In genomic region chr17:2899911-2900310, GRCh38 we compare ENCODE assay signal across 19 cellular contexts.
DNase-seq lines count a peak whose midpoint lies in the region; ATAC-seq and TF ChIP-seq lines count a peak whose summit lies in the region.
"Had no signal": no experiment of that assay in that cellular context is flagged by ENCODE, and none has a peak within 500 bp of the region (broad histone marks: within the 10 kb centered on the region; RNA-seq: fewer than 3 reads in every experiment).

No MANE protein-coding gene starts in this region.

- no peaks in the 10 kb centered on the region for H3K79me2 ChIP-seq in osteoblast (ENCODE audit: insufficient read depth, low read length)

- H3K4me2 ChIP-seq in osteoblast (ENCODE audit: insufficient read depth, low read length): no peak overlapping the region
- H3K4me2 ChIP-seq: neural progenitor cell had no signal

- 7 to 17% methylated on average over 8 of the region's 8 CpGs for WGBS in body of pancreas, 2 donors
- 73% methylated on average over 8 of the region's 8 CpGs for WGBS in suprapubic skin

- TF ChIP-seq EP300 in suprapubic skin (IDR thresholded peaks at IDR 0.05): no peak

- peak overlapping the region; percentile 71 to 98 (median 94) for H3K27ac ChIP-seq in body of pancreas
- H3K27ac ChIP-seq in osteoblast (ENCODE audit: low read depth, low read length): no peak overlapping the region
- H3K27ac ChIP-seq in suprapubic skin: no peak overlapping the region
- H3K27ac ChIP-seq: neural progenitor cell had no signal

- no peak overlapping the region for H2AFZ ChIP-seq in osteoblast (ENCODE audit: low read length)
- H2AFZ ChIP-seq: neural progenitor cell had no signal

- H4K20me1 ChIP-seq in osteoblast (ENCODE audit: insufficient read depth, low read length): peaks cover 4% of the 10 kb centered on the region

- TF ChIP-seq POLR2A in body of pancreas (IDR thresholded peaks at IDR 0.05): peak in 2 of 3 donors; percentile 30 to 60
- TF ChIP-seq POLR2A in suprapubic skin (IDR thresholded peaks at IDR 0.05): no peak

- H3K9me3 ChIP-seq in body of pancreas (no peaks in the 10 kb centered on the region), osteoblast (ENCODE audit: low read depth, low read length) (no peaks in the 10 kb centered on the region), suprapubic skin (no peaks in the 10 kb centered on the region)

- DNase-seq in DMS53 (lab: John Stamatoyannopoulos, UW): peak; percentile 96
- DNase-seq in LoVo (ENCODE audit: low spot score): peak; percentile 34
- peak; percentile 74 to 91 (median 84) for DNase-seq in body of pancreas
- peak; percentile 48 for DNase-seq in osteoblast (ENCODE audit: insufficient read length, low spot score, missing footprints)
- DNase-seq in stimulated activated CD4-positive, alpha-beta T cell treated with anti-CD3 and anti-CD28 coated beads, Interleukin-2, amount 100 ng/mL, for 24 hours: no peak
- no peak for DNase-seq in suprapubic skin (ENCODE audit: low spot score in 2 of 2)
- DNase-seq in activated T-cell treated with anti-CD3 and anti-CD28 coated beads, Interleukin-2, amount 50 U/mL, for 1 hour: no peak
- DNase-seq: activated CD4-positive, alpha-beta T cell treated with anti-CD3 and anti-CD28 coated beads for 48 hours; activated gamma-delta T cell; CD4-positive, alpha-beta memory T cell; foreskin fibroblast; hippocampal formation; islet precursor cell; NCI-H1694 treated with DMSO at 0.1 percent for 48 hours; NCI-H524; Right ventricle myocardium superior; SW 1271 had no signal

- TF ChIP-seq CTCF in body of pancreas (IDR thresholded peaks at IDR 0.05): no peak
- TF ChIP-seq CTCF in osteoblast (IDR thresholded peaks at IDR 0.05; ENCODE audit: extremely low read depth, low read depth, low read length): no peak
- TF ChIP-seq CTCF in suprapubic skin (IDR thresholded peaks at IDR 0.05): no peak

- peak; percentile 52 for ATAC-seq in body of pancreas
- no peak for ATAC-seq in GM18517 (IDR thresholded peaks at IDR 0.05; ENCODE audit: unreplicated experiment)

- H3K36me3 ChIP-seq in body of pancreas (replicated peaks in 1 of 2; ENCODE audit: insufficient read depth in 1 of 2, low read depth in 2 of 2) (no peaks in the 10 kb centered on the region), osteoblast (ENCODE audit: insufficient read depth, low read length) (no peaks in the 10 kb centered on the region), suprapubic skin (no peaks in the 10 kb centered on the region)
- H3K36me3 ChIP-seq: neural progenitor cell had no signal

- no peak overlapping the region for H3K4me3 ChIP-seq in body of pancreas
- H3K4me3 ChIP-seq in osteoblast (ENCODE audit: insufficient read depth, low read length): no peak overlapping the region
- no peak overlapping the region for H3K4me3 ChIP-seq in suprapubic skin
- H3K4me3 ChIP-seq: neural progenitor cell had no signal

- H3K27me3 ChIP-seq in body of pancreas (no peaks in the 10 kb centered on the region), osteoblast (ENCODE audit: insufficient read depth, low read length) (no peaks in the 10 kb centered on the region), suprapubic skin (no peaks in the 10 kb centered on the region)
- H3K27me3 ChIP-seq: neural progenitor cell had no signal

- peaks cover 100% of the 10 kb centered on the region for H3K4me1 ChIP-seq in body of pancreas
- no peaks in the 10 kb centered on the region for H3K4me1 ChIP-seq in osteoblast (ENCODE audit: insufficient read depth, low read length)
- peaks cover 5% of the 10 kb centered on the region for H3K4me1 ChIP-seq in suprapubic skin

- intact Hi-C loops in body of pancreas (cut with DNase I): no loop called here

Comparison
In these comparisons a context has a peak if more than half of its experiments do, and no peak if none do; other contexts are left out.
1. DNase-seq: peak in DMS53 (single experiment), LoVo (single experiment), body of pancreas (4 of 4) and osteoblast (single experiment); none in stimulated activated CD4-positive, alpha-beta T cell treated with anti-CD3 and anti-CD28 coated beads, Interleukin-2, amount 100 ng/mL, for 24 hours (0 of 2), suprapubic skin (0 of 2) and activated T-cell treated with anti-CD3 and anti-CD28 coated beads, Interleukin-2, amount 50 U/mL, for 1 hour (single experiment).
2. H3K27ac ChIP-seq: peak in body of pancreas (4 of 4); none in osteoblast (single experiment) and suprapubic skin (single experiment).
3. POLR2A ChIP-seq: peak in body of pancreas (2 of 3); none in suprapubic skin (0 of 2).